In genomic region chr1:38992450-38993111, GRCh38 we compare ENCODE assay signal across 8 cellular contexts. TPM values are rescaled to one million over a fixed set of nuclear protein-coding genes. Genes with fewer than 3 reads are reported as not detected.
DNase-seq lines count a peak whose midpoint lies in the region; ATAC-seq and TF ChIP-seq lines count a peak whose summit lies in the region.

No MANE protein-coding gene starts in this region.

- H3K4me3 ChIP-seq in heart left ventricle (peak overlapping the region; percentile 69 to 100 (median 96)), adipocyte (ENCODE audit: low read length) (peak overlapping the region; percentile 94), lung (peak overlapping the region; percentile 44), vagina (peak overlapping the region; percentile 99)

- intact Hi-C loops in heart left ventricle (cut with DNase I): loop anchor here in 9 of 10 donors (5.0 to 10.0 kb wide), 5 partner anchors 35 to 135 kb away; partner anchors contain the start of genes MYCBP (in 7 of the 9), NDUFS5 (in 4 of the 9) and RRAGC (in 2 of the 9)
- intact Hi-C loops in Right ventricle myocardium inferior (cut with DNase I): loop anchor here (5.0 kb wide), 3 partner anchors 35 to 135 kb away; partner anchors contain the start of genes MYCBP, NDUFS5 and RRAGC
- intact Hi-C loops in vagina (cut with DNase I): no loop called here

- 22 to 27% (median 24%) methylated on average over 9 of the region's 9 CpGs for WGBS in heart left ventricle, 4 donors
- 31 to 43% methylated on average over 9 of the region's 9 CpGs for WGBS in lung, 2 donors

- TF ChIP-seq CTCF in heart left ventricle (IDR thresholded peaks at IDR 0.05): no peak
- no peak for TF ChIP-seq CTCF in lung (IDR thresholded peaks at IDR 0.05; ENCODE audit: control extremely low read depth, extremely low read depth)
- no peak for TF ChIP-seq CTCF in vagina (IDR thresholded peaks at IDR 0.05)

- peak overlapping the region in 10 of 12 donors; percentile 87 to 99 (median 95) for H3K27ac ChIP-seq in heart left ventricle
- no peak overlapping the region for H3K27ac ChIP-seq in lung (ENCODE audit: low read depth in 1 of 2, low read length in 1 of 2)
- H3K27ac ChIP-seq in vagina: peak overlapping the region; percentile 94

- peaks cover 0 to 36% (median 9%) of the 10 kb centered on the region in 9 donors for H3K36me3 ChIP-seq in heart left ventricle
- H3K36me3 ChIP-seq in adipocyte (ENCODE audit: control insufficient read depth, insufficient read depth, low read length, severe bottlenecking): peaks cover 29% of the 10 kb centered on the region
- H3K36me3 ChIP-seq in lung (ENCODE audit: control insufficient read depth in 2 of 2, insufficient read depth in 2 of 2, low read length in 2 of 2): peaks cover 3 to 4% of the 10 kb centered on the region in 2 donors
- no peaks in the 10 kb centered on the region for H3K36me3 ChIP-seq in vagina

- H3K9ac ChIP-seq in adipocyte (ENCODE audit: low read length): peak overlapping the region; percentile 95

- H3K4me1 ChIP-seq in heart left ventricle (peaks cover 5 to 59% (median 36%) of the 10 kb centered on the region in 12 donors), adipocyte (ENCODE audit: control insufficient read depth, insufficient read depth, low read length) (peaks cover 38% of the 10 kb centered on the region), lung (ENCODE audit: control insufficient read depth in 2 of 2, insufficient read depth in 2 of 2, low read length in 2 of 2) (peaks cover 0 to 10% of the 10 kb centered on the region in 2 donors), vagina (peaks cover 57% of the 10 kb centered on the region)

- ATAC-seq in heart left ventricle: no peak
- no peak for ATAC-seq in Right ventricle myocardium inferior
- ATAC-seq in lung (ENCODE audit: insufficient read depth, low FRiP score): no peak

- H3K27me3 ChIP-seq in heart left ventricle (no peaks in the 10 kb centered on the region), adipocyte (replicated peaks; ENCODE audit: control insufficient read depth, insufficient read depth, low read length) (no peaks in the 10 kb centered on the region), lung (ENCODE audit: control insufficient read depth, insufficient read depth) (no peaks in the 10 kb centered on the region), vagina (no peaks in the 10 kb centered on the region)

- DNase-seq in heart left ventricle (no peak), Right ventricle myocardium inferior (ENCODE audit: missing footprints) (no peak), adipocyte (ENCODE audit: low read depth) (no peak), lung (ENCODE audit: low spot score) (no peak), vagina (ENCODE audit: extremely low spot score in 2 of 2) (no peak), inferior parietal cortex (ENCODE audit: extremely low spot score) (no peak), NCI-H1092 treated with DMSO at 0.1 percent for 48 hours (lab: John Stamatoyannopoulos, UW) (no peak), NCI-H526 treated with DMSO at 0.1 percent for 48 hours (lab: John Stamatoyannopoulos, UW) (no peak)

- H3K9me3 ChIP-seq in heart left ventricle: no peaks in the 10 kb centered on the region
- H3K9me3 ChIP-seq in adipocyte (ENCODE audit: control insufficient read depth, low read length): no peaks in the 10 kb centered on the region
- H3K9me3 ChIP-seq in lung (ENCODE audit: control insufficient read depth in 2 of 2, insufficient read depth in 1 of 2, low read length in 1 of 2): no peaks in the 10 kb centered on the region
- H3K9me3 ChIP-seq in vagina: no peaks in the 10 kb centered on the region

- TF ChIP-seq POLR2A in heart left ventricle (IDR thresholded peaks at IDR 0.05): no peak
- TF ChIP-seq POLR2A in vagina (IDR thresholded peaks at IDR 0.05): no peak

RNA-seq across cellular contexts. Expression of gene AKIRIN1, which starts 1.5 kb away (rescaled TPM):
- total RNA-seq in heart left ventricle (10 to 100 TPM; 42.5 to 68.1 (median 59.1) TPM), Right ventricle myocardium inferior (65.7 TPM), lung (10 to 100 TPM; 30.1 to 42.8 TPM), vagina (27.5 TPM)
- polyA plus RNA-seq in heart left ventricle (10 to 100 TPM; 15.8 to 49.0 TPM), lung (10 to 100 TPM; 14.6 to 33.2 TPM)

RNA-seq across cellular contexts. Expression of gene NDUFS5, which starts 33.6 kb away (rescaled TPM):
- total RNA-seq in heart left ventricle (1,000 to 10,000 TPM in 2 of 9 donors, 100 to 1,000 TPM in 7; 292 to 1,815 (median 503) TPM), Right ventricle myocardium inferior (776 TPM), lung (100 to 1,000 TPM; 149 to 278 TPM), vagina (534 TPM)
- polyA plus RNA-seq in heart left ventricle (1,000 to 10,000 TPM; 1,262 to 4,461 TPM), lung (1,000 to 10,000 TPM in 1 of 2 donors, 100 to 1,000 TPM in 1; 431 to 1,134 TPM)

RNA-seq across cellular contexts. Expression of gene RHBDL2, which starts 51.0 kb away (rescaled TPM):
- total RNA-seq in heart left ventricle (1 to 10 TPM in 1 of 9 donors, under 1 TPM in 4, not detected in 4; 0.19 to 2.2 (median 0.21) TPM), Right ventricle myocardium inferior (0.14 TPM), lung (1 to 10 TPM in 1 of 2 donors, under 1 TPM in 1; 0.97 to 1.3 TPM), vagina (9.6 TPM)
- polyA plus RNA-seq in heart left ventricle (under 1 TPM; 0.11 to 0.12 TPM), lung (1 to 10 TPM; 1.1 to 3.3 TPM)

Comparison
In these comparisons a context has a peak if more than half of its experiments do, and no peak if none do; other contexts are left out.
1. H3K27ac ChIP-seq: peak in heart left ventricle (10 of 12) and vagina (single experiment); none in lung (0 of 2).
2. H3K4me3 ChIP-seq: peak in every context shown above with its lines; median percentile 99 in vagina; 96 in heart left ventricle; 94 in adipocyte; 44 in lung.